ENCODE assay signal across 15 cellular contexts in genomic region chr2:138395565-138396306, GRCh38.
DNase-seq lines count a peak whose midpoint lies in the region; ATAC-seq and TF ChIP-seq lines count a peak whose summit lies in the region.
"Had no signal": no experiment of that assay in that cellular context is flagged by ENCODE, and none has a peak within 500 bp of the region (broad histone marks: within the 10 kb centered on the region; RNA-seq: fewer than 3 reads in every experiment).

No MANE protein-coding gene starts in this region.

- H3K9me3 ChIP-seq in adrenal gland (replicated peaks in 1 of 3) (no peaks in the 10 kb centered on the region), spleen (peaks cover 0 to 33% (median 4%) of the 10 kb centered on the region in 8 donors)
- H3K9me3 ChIP-seq: esophagus squamous epithelium, stomach had no signal

- H3K27me3 Mint-ChIP-seq in HFFc6 (ENCODE audit: insufficient read depth) = no peaks in the 10 kb centered on the region
- no peaks in the 10 kb centered on the region for H3K27me3 Mint-ChIP-seq in stimulated activated memory B cell treated with anti-CD40 and anti-IgM and Interleukin-4, amounts not matched to agents 10 μg/mL and 1 μg/mL and 100 μg/mL, for 72 hours
- H3K27me3 Mint-ChIP-seq: CD4-positive, CD25-positive, alpha-beta regulatory T cell had no signal

- H3K4me1 ChIP-seq in adrenal gland (replicated peaks in 1 of 2) (no peaks in the 10 kb centered on the region), spleen (no peaks in the 10 kb centered on the region)
- H3K4me1 ChIP-seq: stomach had no signal

- H3K4me3 ChIP-seq in adrenal gland (no peak overlapping the region), spleen (no peak overlapping the region)
- H3K4me3 ChIP-seq: esophagus squamous epithelium, smooth muscle cell, stomach had no signal

- in situ Hi-C loops in ACHN (cut with HindIII; ENCODE audit: low pct_ligation_motif_present, low pct_unique_long_range_greater_than_20kb, low sequenced_read_pairs) = no loop called here

- WGBS in adrenal gland, 4 donors = 63 to 77% (median 71%) methylated on average over 2 of the region's 2 CpGs
- WGBS in spleen, 5 donors = 82 to 95% (median 85%) methylated on average over 2 of the region's 2 CpGs

- H3K9me3 Mint-ChIP-seq in HFFc6 = peaks cover 3% of the 10 kb centered on the region; the same call in 1 of the 2 replicates
- peaks cover 7% of the 10 kb centered on the region for H3K9me3 Mint-ChIP-seq in stimulated activated memory B cell treated with anti-CD40 and anti-IgM and Interleukin-4, amounts not matched to agents 10 μg/mL and 1 μg/mL and 100 μg/mL, for 72 hours

- H3K27ac ChIP-seq in adrenal gland (peak overlapping the region in 2 of 5 donors; percentile 23 to 55), spleen (no peak overlapping the region)
- H3K27ac ChIP-seq: stomach had no signal

- no peak overlapping the region for H3K4me3 Mint-ChIP-seq in HFFc6
- H3K4me3 Mint-ChIP-seq in stimulated activated memory B cell treated with anti-CD40 and anti-IgM and Interleukin-4, amounts not matched to agents 10 μg/mL and 1 μg/mL and 100 μg/mL, for 72 hours = no peak overlapping the region
- H3K4me3 Mint-ChIP-seq: CD4-positive, CD25-positive, alpha-beta regulatory T cell had no signal

- TF ChIP-seq CTCF in HFFc6 (IDR thresholded peaks at IDR 0.05) (no peak), adrenal gland (IDR thresholded peaks at IDR 0.05) (no peak), spleen (IDR thresholded peaks at IDR 0.05 in 8 of 11, conservative IDR thresholded peaks at IDR 0.05 in 3 of 11) (no peak)

- no peak for TF ChIP-seq POLR2A in adrenal gland (IDR thresholded peaks at IDR 0.05)
- no peak for TF ChIP-seq POLR2A in spleen (IDR thresholded peaks at IDR 0.05)

- H3K36me3 ChIP-seq in adrenal gland (replicated peaks in 1 of 2) (no peaks in the 10 kb centered on the region), spleen (no peaks in the 10 kb centered on the region)
- H3K36me3 ChIP-seq: esophagus squamous epithelium, stomach had no signal

- peak; percentile 34 for DNase-seq in ACHN
- peak; percentile 55 for DNase-seq in HFFc6
- peak; percentile 22 to 80 (median 73) for DNase-seq in adrenal gland
- DNase-seq in left ventricle myocardium superior = no peak
- DNase-seq in spleen = no peak
- DNase-seq: activated CD4-positive, alpha-beta T cell treated with anti-CD3 and anti-CD28 coated beads, Interleukin-2, amount 50 U/mL, for 48 hours; amygdala; CD4-positive, CD25-positive, alpha-beta regulatory T cell; esophagus squamous epithelium; RPMI8226; stomach had no signal

- no peaks in the 10 kb centered on the region for H3K36me3 Mint-ChIP-seq in HFFc6 (ENCODE audit: low read depth)
- peaks cover 11% of the 10 kb centered on the region for H3K36me3 Mint-ChIP-seq in stimulated activated memory B cell treated with anti-CD40 and anti-IgM and Interleukin-4, amounts not matched to agents 10 μg/mL and 1 μg/mL and 100 μg/mL, for 72 hours

- H3K27me3 ChIP-seq in adrenal gland = no peaks in the 10 kb centered on the region
- H3K27me3 ChIP-seq in spleen (replicated peaks in 1 of 7) = no peaks in the 10 kb centered on the region
- H3K27me3 ChIP-seq: esophagus squamous epithelium, stomach had no signal

- H3K27ac Mint-ChIP-seq in HFFc6 = peak overlapping the region; percentile 7
- H3K27ac Mint-ChIP-seq in stimulated activated memory B cell treated with anti-CD40 and anti-IgM and Interleukin-4, amounts not matched to agents 10 μg/mL and 1 μg/mL and 100 μg/mL, for 72 hours = no peak overlapping the region
- H3K27ac Mint-ChIP-seq: CD4-positive, CD25-positive, alpha-beta regulatory T cell had no signal

- ATAC-seq in left ventricle myocardium superior (peak; percentile 82), HG03354 (IDR thresholded peaks at IDR 0.05; ENCODE audit: poor library complexity, severe bottlenecking, unreplicated experiment) (no peak), HG02759 (IDR thresholded peaks at IDR 0.05; ENCODE audit: unreplicated experiment) (no peak)
- ATAC-seq in stimulated activated memory B cell treated with anti-CD40 and anti-IgM and Interleukin-4, amounts not matched to agents 10 μg/mL and 1 μg/mL and 100 μg/mL, for 72 hours = no peak

- intact Hi-C loops in adrenal gland (cut with DNase I) = no loop called here
- intact Hi-C loops in left ventricle myocardium superior (cut with micrococcal nuclease) = no loop called here
- intact Hi-C loops in spleen (cut with DNase I; ENCODE audit: low total_unique reads) = no loop called here

- H3K4me1 Mint-ChIP-seq in HFFc6 (ENCODE audit: low read depth) = peaks cover 25% of the 10 kb centered on the region
- H3K4me1 Mint-ChIP-seq in stimulated activated memory B cell treated with anti-CD40 and anti-IgM and Interleukin-4, amounts not matched to agents 10 μg/mL and 1 μg/mL and 100 μg/mL, for 72 hours = no peaks in the 10 kb centered on the region
- H3K4me1 Mint-ChIP-seq: CD4-positive, CD25-positive, alpha-beta regulatory T cell had no signal

Comparison
In these comparisons a context has a peak if more than half of its experiments do, and no peak if none do; other contexts are left out.
1. DNase-seq: peak in ACHN (single experiment), HFFc6 (single experiment) and adrenal gland (7 of 7); none in left ventricle myocardium superior (single experiment) and spleen (single experiment).